25 cellular contexts compared by ENCODE assay signal in the genomic region with DNA sequence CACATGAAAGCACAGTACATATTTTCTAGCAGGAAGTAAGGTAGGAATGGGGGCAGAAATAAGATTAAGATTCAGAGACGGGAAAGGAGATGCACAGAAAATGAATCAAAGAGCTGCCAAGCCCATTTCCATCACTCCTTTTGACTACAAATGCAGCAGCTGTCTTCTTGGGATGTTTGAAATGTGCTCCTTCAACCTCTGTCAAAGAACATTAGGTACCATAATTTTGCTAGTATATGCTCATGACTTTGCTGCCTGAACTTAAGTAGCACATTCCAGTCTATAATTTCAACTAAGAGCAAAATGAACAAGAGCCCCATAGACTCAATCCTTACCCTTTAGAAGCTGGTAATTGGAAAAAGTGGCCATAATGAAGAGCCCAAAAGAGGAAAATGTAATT.
A peak's percentile ranks its signal among the peaks of the same experiment; 100 is the strongest.
DNase-seq lines count a peak whose midpoint lies in the region; ATAC-seq and TF ChIP-seq lines count a peak whose summit lies in the region.
"Had no signal": no experiment of that assay in that cellular context is flagged by ENCODE, and none has a peak within 500 bp of the region (broad histone marks: within the 10 kb centered on the region; RNA-seq: fewer than 3 reads in every experiment).

No MANE protein-coding gene starts in this region.

- H3K9me2 ChIP-seq in neural cell (ENCODE audit: insufficient read depth, low read length) = no peaks in the 10 kb centered on the region
- H3K9me2 ChIP-seq: SK-N-SH had no signal

- no peaks in the 10 kb centered on the region for H3K27me3 Mint-ChIP-seq in naive thymus-derived CD4-positive, alpha-beta T cell
- H3K27me3 Mint-ChIP-seq: CD4-positive, alpha-beta memory T cell had no signal

- H3K4me3 Mint-ChIP-seq in naive thymus-derived CD4-positive, alpha-beta T cell = no peak overlapping the region
- H3K4me3 Mint-ChIP-seq: CD4-positive, alpha-beta memory T cell had no signal

- no peak overlapping the region for H3K27ac ChIP-seq in neural cell (ENCODE audit: low read length)
- H3K27ac ChIP-seq in naive thymus-derived CD4-positive, alpha-beta T cell (ENCODE audit: low read depth, low read length) = no peak overlapping the region
- H3K27ac ChIP-seq: A549; BLaER1 treated with 17β-estradiol and CSF1 and Interleukin-3, amounts not matched to agents 10 nM and 100 nM had no signal

- DNase-seq in DMS 273 (lab: John Stamatoyannopoulos, UW; ENCODE audit: unreplicated experiment) (peak; percentile 29), LHCN-M2 (ENCODE audit: low read depth) (peak; percentile 0), NCI-H524 treated with DMSO at 0.1 percent for 48 hours (lab: John Stamatoyannopoulos, UW) (peak; percentile 87), HUDEP-2 (lab: John Stamatoyannopoulos, UW; ENCODE audit: unreplicated experiment in 76 of 76) (no peak)
- no peak for DNase-seq in naive thymus-derived CD4-positive, alpha-beta T cell
- DNase-seq: AML-193; CD4-positive, alpha-beta memory T cell; COR-L47; DMS79; EL; GDM1; GOT3; HCEC 1CT; Karpas-422; NCI-H187; NCI-H2081 treated with DMSO at 0.1 percent for 48 hours; NCI-H526 treated with DMSO at 0.1 percent for 48 hours; SIG-M5; SK-N-SH; T-helper 2 cell had no signal

- peaks cover 0 to 5% (median 0%) of the 10 kb centered on the region in 11 donors for H3K9me3 Mint-ChIP-seq in naive thymus-derived CD4-positive, alpha-beta T cell

- no peaks in the 10 kb centered on the region for H3K9me3 ChIP-seq in neural cell (ENCODE audit: low read length)
- no peaks in the 10 kb centered on the region for H3K9me3 ChIP-seq in naive thymus-derived CD4-positive, alpha-beta T cell (ENCODE audit: control insufficient read depth in 2 of 3, low read length in 3 of 3)
- H3K9me3 ChIP-seq: A549; BLaER1 treated with 17β-estradiol and CSF1 and Interleukin-3, amounts not matched to agents 10 nM and 100 nM; SK-N-SH had no signal

- intact Hi-C loops in naive thymus-derived CD4-positive, alpha-beta T cell (cut with micrococcal nuclease) = no loop called here

- TF ChIP-seq RAD21 in neural cell (conservative IDR thresholded peaks at IDR 0.05) = no peak

- no peak overlapping the region for H3K4me3 ChIP-seq in neural cell (ENCODE audit: low read length)
- no peak overlapping the region for H3K4me3 ChIP-seq in naive thymus-derived CD4-positive, alpha-beta T cell (ENCODE audit: low read length)
- H3K4me3 ChIP-seq: A549; BLaER1 treated with 17β-estradiol and CSF1 and Interleukin-3, amounts not matched to agents 10 nM and 100 nM; GM12878 had no signal

- no peaks in the 10 kb centered on the region for H3K36me3 Mint-ChIP-seq in naive thymus-derived CD4-positive, alpha-beta T cell
- H3K36me3 Mint-ChIP-seq: CD4-positive, alpha-beta memory T cell had no signal

- no peak overlapping the region for H3K27ac Mint-ChIP-seq in naive thymus-derived CD4-positive, alpha-beta T cell
- H3K27ac Mint-ChIP-seq: CD4-positive, alpha-beta memory T cell had no signal

- no peak for TF ChIP-seq CTCF in neural cell (IDR thresholded peaks at IDR 0.05; ENCODE audit: poor library complexity, severe bottlenecking)

- H3K9ac ChIP-seq in neural cell (ENCODE audit: low read length) = no peak overlapping the region
- H3K9ac ChIP-seq: BLaER1 treated with 17β-estradiol and CSF1 and Interleukin-3, amounts not matched to agents 10 nM and 100 nM; SK-N-SH had no signal

- no peaks in the 10 kb centered on the region for H3F3A ChIP-seq in neural cell (ENCODE audit: insufficient read depth, low read length, poor library complexity, severe bottlenecking)

- no peak overlapping the region for H3K4me2 ChIP-seq in neural cell (ENCODE audit: low read length)
- H3K4me2 ChIP-seq: A549; BLaER1 treated with 17β-estradiol and CSF1 and Interleukin-3, amounts not matched to agents 10 nM and 100 nM; SK-N-SH had no signal

- no peaks in the 10 kb centered on the region for H3K36me3 ChIP-seq in neural cell (ENCODE audit: insufficient read depth, low read length)
- no peaks in the 10 kb centered on the region for H3K36me3 ChIP-seq in naive thymus-derived CD4-positive, alpha-beta T cell (ENCODE audit: control insufficient read depth in 2 of 3, insufficient read depth in 3 of 3, low read length in 3 of 3)
- H3K36me3 ChIP-seq: BLaER1 treated with 17β-estradiol and CSF1 and Interleukin-3, amounts not matched to agents 10 nM and 100 nM had no signal

- H2AFZ ChIP-seq in neural cell (ENCODE audit: low read depth, low read length) = no peak overlapping the region

- no peaks in the 10 kb centered on the region for H3K27me3 ChIP-seq in neural cell (ENCODE audit: insufficient read depth, low read depth, low read length)
- no peaks in the 10 kb centered on the region for H3K27me3 ChIP-seq in naive thymus-derived CD4-positive, alpha-beta T cell (ENCODE audit: control insufficient read depth in 2 of 2, insufficient read depth in 2 of 2, low read length in 2 of 2)
- H3K27me3 ChIP-seq: BLaER1 treated with 17β-estradiol and CSF1 and Interleukin-3, amounts not matched to agents 10 nM and 100 nM had no signal

- peak; percentile 59 for TF ChIP-seq EP300 in neural cell (conservative IDR thresholded peaks at IDR 0.05; ENCODE audit: poor library complexity, severe bottlenecking)

- no peak for ATAC-seq in HG03354 (IDR thresholded peaks at IDR 0.05; ENCODE audit: poor library complexity, severe bottlenecking, unreplicated experiment)
- ATAC-seq in naive thymus-derived CD4-positive, alpha-beta T cell = no peak
- ATAC-seq: A549, GM12878 had no signal

- H3K4me1 Mint-ChIP-seq in naive thymus-derived CD4-positive, alpha-beta T cell = no peaks in the 10 kb centered on the region
- H3K4me1 Mint-ChIP-seq: CD4-positive, alpha-beta memory T cell had no signal

- POLR2A ChIA-PET in naive thymus-derived CD4-positive, alpha-beta T cell (lab: Charles Lee) = no interaction called here

- H3K79me2 ChIP-seq in neural cell (replicated peaks; ENCODE audit: insufficient read depth, low read length) = no peaks in the 10 kb centered on the region

- H3K4me1 ChIP-seq in naive thymus-derived CD4-positive, alpha-beta T cell (ENCODE audit: control insufficient read depth in 2 of 2, insufficient read depth in 2 of 2, low read length in 2 of 2) = no peaks in the 10 kb centered on the region
- H3K4me1 ChIP-seq: A549; BLaER1 treated with 17β-estradiol and CSF1 and Interleukin-3, amounts not matched to agents 10 nM and 100 nM had no signal

- H4K20me1 ChIP-seq in neural cell (ENCODE audit: insufficient read depth) = no peaks in the 10 kb centered on the region
- H4K20me1 ChIP-seq: BLaER1 treated with 17β-estradiol and CSF1 and Interleukin-3, amounts not matched to agents 10 nM and 100 nM had no signal

- CTCF ChIA-PET in naive thymus-derived CD4-positive, alpha-beta T cell (lab: Charles Lee) = no interaction called here

TF ChIP-seq in neural cell, 6 proteins besides CTCF, POLR2A, EP300 and RAD21:
- TF ChIP-seq, protein P1, sequence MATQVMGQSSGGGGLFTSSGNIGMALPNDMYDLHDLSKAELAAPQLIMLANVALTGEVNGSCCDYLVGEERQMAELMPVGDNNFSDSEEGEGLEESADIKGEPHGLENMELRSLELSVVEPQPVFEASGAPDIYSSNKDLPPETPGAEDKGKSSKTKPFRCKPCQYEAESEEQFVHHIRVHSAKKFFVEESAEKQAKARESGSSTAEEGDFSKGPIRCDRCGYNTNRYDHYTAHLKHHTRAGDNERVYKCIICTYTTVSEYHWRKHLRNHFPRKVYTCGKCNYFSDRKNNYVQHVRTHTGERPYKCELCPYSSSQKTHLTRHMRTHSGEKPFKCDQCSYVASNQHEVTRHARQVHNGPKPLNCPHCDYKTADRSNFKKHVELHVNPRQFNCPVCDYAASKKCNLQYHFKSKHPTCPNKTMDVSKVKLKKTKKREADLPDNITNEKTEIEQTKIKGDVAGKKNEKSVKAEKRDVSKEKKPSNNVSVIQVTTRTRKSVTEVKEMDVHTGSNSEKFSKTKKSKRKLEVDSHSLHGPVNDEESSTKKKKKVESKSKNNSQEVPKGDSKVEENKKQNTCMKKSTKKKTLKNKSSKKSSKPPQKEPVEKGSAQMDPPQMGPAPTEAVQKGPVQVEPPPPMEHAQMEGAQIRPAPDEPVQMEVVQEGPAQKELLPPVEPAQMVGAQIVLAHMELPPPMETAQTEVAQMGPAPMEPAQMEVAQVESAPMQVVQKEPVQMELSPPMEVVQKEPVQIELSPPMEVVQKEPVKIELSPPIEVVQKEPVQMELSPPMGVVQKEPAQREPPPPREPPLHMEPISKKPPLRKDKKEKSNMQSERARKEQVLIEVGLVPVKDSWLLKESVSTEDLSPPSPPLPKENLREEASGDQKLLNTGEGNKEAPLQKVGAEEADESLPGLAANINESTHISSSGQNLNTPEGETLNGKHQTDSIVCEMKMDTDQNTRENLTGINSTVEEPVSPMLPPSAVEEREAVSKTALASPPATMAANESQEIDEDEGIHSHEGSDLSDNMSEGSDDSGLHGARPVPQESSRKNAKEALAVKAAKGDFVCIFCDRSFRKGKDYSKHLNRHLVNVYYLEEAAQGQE (IDR thresholded peaks at IDR 0.05; ENCODE audit: borderline replicate concordance) = no peak
- TF ChIP-seq POLR2AphosphoS5 (IDR thresholded peaks at IDR 0.05) = no peak
- no peak for TF ChIP-seq SMC3 (conservative IDR thresholded peaks at IDR 0.05; ENCODE audit: poor library complexity)
- TF ChIP-seq EZH2 (IDR thresholded peaks at IDR 0.05; ENCODE audit: borderline replicate concordance, insufficient read depth, low read length, poor library complexity, severe bottlenecking) = no peak
- no peak for TF ChIP-seq MXI1 (conservative IDR thresholded peaks at IDR 0.05; ENCODE audit: poor library complexity, severe bottlenecking)
- no peak for TF ChIP-seq TAF1 (IDR thresholded peaks at IDR 0.05; ENCODE audit: low read depth)

Comparison
In these comparisons a context has a peak if more than half of its experiments do, and no peak if none do; other contexts are left out.
1. DNase-seq: peak in DMS 273 (single experiment), LHCN-M2 (single experiment) and NCI-H524 treated with DMSO at 0.1 percent for 48 hours (single experiment); none in naive thymus-derived CD4-positive, alpha-beta T cell (0 of 9) and HUDEP-2 (0 of 76).